19 cellular contexts compared by ENCODE assay signal in the genomic region with DNA sequence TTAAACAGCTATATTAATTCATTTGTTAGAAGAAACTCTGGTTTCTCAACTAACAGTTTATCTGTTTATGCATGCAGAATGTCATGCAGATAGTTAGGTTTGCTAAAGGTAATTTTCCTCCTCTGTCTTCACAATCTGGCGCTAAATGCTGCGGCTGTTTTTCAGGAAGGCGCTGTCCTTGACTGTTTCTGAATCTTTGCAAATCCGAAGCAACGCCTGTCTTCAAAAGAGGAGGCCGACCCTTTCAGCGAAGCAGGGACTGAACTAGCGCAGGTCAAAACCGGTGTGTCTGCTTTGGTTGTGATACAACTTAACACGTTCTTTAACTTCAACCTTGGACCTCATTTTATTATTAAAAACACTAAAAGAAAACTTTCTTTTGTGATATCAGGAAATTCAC.
"Had no signal": no experiment of that assay in that cellular context is flagged by ENCODE, and none has a peak within 500 bp of the region (broad histone marks: within the 10 kb centered on the region; RNA-seq: fewer than 3 reads in every experiment).

No MANE protein-coding gene starts in this region.

- H3K4me3 Mint-ChIP-seq: central memory CD8-positive, alpha-beta T cell; effector memory CD8-positive, alpha-beta T cell; naive thymus-derived CD4-positive, alpha-beta T cell; T-cell had no signal

- ATAC-seq: activated CD4-positive, CD25-positive, alpha-beta regulatory T cell treated with anti-CD3 and anti-CD28 coated beads, Interleukin-2, amount 50 U/mL, for 24 hours; effector memory CD8-positive, alpha-beta T cell; left lung; mucosa of descending colon; naive thymus-derived CD4-positive, alpha-beta T cell; T-cell had no signal

- H3K27ac ChIP-seq: left lung, skin epidermis, transverse colon, vagina had no signal

- H3K27ac Mint-ChIP-seq: effector memory CD8-positive, alpha-beta T cell; naive thymus-derived CD4-positive, alpha-beta T cell; T-cell had no signal

- H3K27me3 ChIP-seq: left lung, transverse colon, vagina had no signal

- H3K36me3 ChIP-seq: left lung, transverse colon, vagina had no signal

- H3K4me1 Mint-ChIP-seq: central memory CD8-positive, alpha-beta T cell; T-cell had no signal

- H3K4me1 ChIP-seq: left lung, vagina had no signal

- DNase-seq: activated CD4-positive, alpha-beta T cell treated with anti-CD3 and anti-CD28 coated beads, Interleukin-2, amount 50 U/mL, for 1 hour; activated CD8-positive, alpha-beta memory T cell treated with anti-CD3 and anti-CD28 coated beads for 24 hours; activated naive CD4-positive, alpha-beta T cell treated with Interleukin-2 at 50 U/mL for 16 hours; aorta; cortex of kidney; effector memory CD8-positive, alpha-beta T cell; left lung; mucosa of descending colon; naive thymus-derived CD4-positive, alpha-beta T cell; stimulated activated CD4-positive, alpha-beta T cell treated with anti-CD3 and anti-CD28 coated beads, Interleukin-15, amount 100 ng/mL, for 24 hours; stimulated activated CD4-positive, alpha-beta T cell treated with anti-CD3 and anti-CD28 coated beads, Interleukin-4, amount 100 ng/mL, for 24 hours; stimulated activated naive CD4-positive, alpha-beta T cell; T-cell; T1000; transverse colon had no signal

- H3K9me3 ChIP-seq: left lung, transverse colon, vagina had no signal

- H3K36me3 Mint-ChIP-seq: naive thymus-derived CD4-positive, alpha-beta T cell; T-cell had no signal

- H3K4me3 ChIP-seq: left lung, mucosa of descending colon, skin epidermis, transverse colon, vagina had no signal
